34 cellular contexts compared by ENCODE assay signal in genomic region chr4:111326450-111326849, GRCh38.
"Had no signal": no experiment of that assay in that cellular context is flagged by ENCODE, and none has a peak within 500 bp of the region (broad histone marks: within the 10 kb centered on the region; RNA-seq: fewer than 3 reads in every experiment).

No MANE protein-coding gene starts in this region.

- H3K27ac ChIP-seq: ascending aorta, cardiac muscle cell, VCaP had no signal

- H3K4me1 Mint-ChIP-seq: activated B cell treated with CpG ODN at 0.5 μM for 24 hours; activated CD4-positive, alpha-beta memory T cell treated with anti-CD3 and anti-CD28 coated beads, Interleukin-2, amount 10 ng/mL, durations not matched to agents 7 days and 5 days; activated CD4-positive, alpha-beta T cell treated with anti-CD3 and anti-CD28 coated beads, Interleukin-2, amount 10 ng/mL, durations not matched to agents 7 days and 5 days; activated CD8-positive, alpha-beta memory T cell treated with anti-CD3 and anti-CD28 coated beads, Interleukin-2, amount 10 ng/mL, durations not matched to agents 7 days and 5 days; activated naive CD4-positive, alpha-beta T cell treated with anti-CD3 and anti-CD28 coated beads, Interleukin-2, amount 10 ng/mL, durations not matched to agents 7 days and 5 days; activated naive CD4-positive, alpha-beta T cell treated with anti-CD3 and anti-CD28 coated beads, Interleukin-2, amount 50 U/mL, for 24 hours; activated naive CD8-positive, alpha-beta T cell treated with anti-CD3 and anti-CD28 coated beads, Interleukin-2, amount 10 ng/mL, durations not matched to agents 7 days and 5 days; activated naive CD8-positive, alpha-beta T cell treated with anti-CD3 and anti-CD28 coated beads, Interleukin-2, amount 50 U/mL, for 24 hours; central memory CD8-positive, alpha-beta T cell; T-helper 17 cell had no signal

- H3K27me3 ChIP-seq: ascending aorta, cardiac muscle cell had no signal

- H3K36me3 ChIP-seq: ascending aorta, cardiac muscle cell had no signal

- H3K4me3 ChIP-seq: ascending aorta, cardiac muscle cell had no signal

- H3K27me3 Mint-ChIP-seq: activated B cell treated with CpG ODN at 0.5 μM for 24 hours; activated CD4-positive, alpha-beta memory T cell treated with anti-CD3 and anti-CD28 coated beads, Interleukin-2, amount 10 ng/mL, durations not matched to agents 7 days and 5 days; activated CD4-positive, alpha-beta T cell treated with anti-CD3 and anti-CD28 coated beads, Interleukin-2, amount 10 ng/mL, durations not matched to agents 7 days and 5 days; activated CD8-positive, alpha-beta memory T cell treated with anti-CD3 and anti-CD28 coated beads, Interleukin-2, amount 10 ng/mL, durations not matched to agents 7 days and 5 days; activated naive CD4-positive, alpha-beta T cell treated with anti-CD3 and anti-CD28 coated beads, Interleukin-2, amount 10 ng/mL, durations not matched to agents 7 days and 5 days; activated naive CD4-positive, alpha-beta T cell treated with anti-CD3 and anti-CD28 coated beads, Interleukin-2, amount 50 U/mL, for 24 hours; activated naive CD8-positive, alpha-beta T cell; activated naive CD8-positive, alpha-beta T cell treated with anti-CD3 and anti-CD28 coated beads, Interleukin-2, amount 10 ng/mL, durations not matched to agents 7 days and 5 days; activated naive CD8-positive, alpha-beta T cell treated with anti-CD3 and anti-CD28 coated beads, Interleukin-2, amount 50 U/mL, for 24 hours; activated T-cell treated with anti-CD3 and anti-CD28 coated beads, Interleukin-2, amount 50 U/mL, for 24 hours; brain; central memory CD8-positive, alpha-beta T cell; T-helper 17 cell had no signal

- H3K36me3 Mint-ChIP-seq: activated CD8-positive, alpha-beta memory T cell treated with anti-CD3 and anti-CD28 coated beads, Interleukin-2, amount 10 ng/mL, durations not matched to agents 7 days and 5 days; activated naive CD4-positive, alpha-beta T cell treated with anti-CD3 and anti-CD28 coated beads, Interleukin-2, amount 10 ng/mL, durations not matched to agents 7 days and 5 days; activated naive CD4-positive, alpha-beta T cell treated with anti-CD3 and anti-CD28 coated beads, Interleukin-2, amount 50 U/mL, for 24 hours; activated naive CD8-positive, alpha-beta T cell; activated naive CD8-positive, alpha-beta T cell treated with anti-CD3 and anti-CD28 coated beads, Interleukin-2, amount 10 ng/mL, durations not matched to agents 7 days and 5 days; brain had no signal

- ATAC-seq: activated CD8-positive, alpha-beta memory T cell treated with anti-CD3 and anti-CD28 coated beads, Interleukin-2, amount 10 ng/mL, durations not matched to agents 7 days and 5 days; activated CD8-positive, alpha-beta T cell treated with anti-CD3 and anti-CD28 coated beads, Interleukin-2, amount 10 ng/mL, durations not matched to agents 7 days and 5 days; activated naive CD8-positive, alpha-beta T cell treated with anti-CD3 and anti-CD28 coated beads, Interleukin-2, amount 50 U/mL, for 24 hours; T-helper 17 cell had no signal

- H3K4me3 Mint-ChIP-seq: activated B cell treated with CpG ODN at 0.5 μM for 24 hours; activated CD4-positive, alpha-beta memory T cell treated with anti-CD3 and anti-CD28 coated beads, Interleukin-2, amount 10 ng/mL, durations not matched to agents 7 days and 5 days; activated CD4-positive, alpha-beta T cell treated with anti-CD3 and anti-CD28 coated beads, Interleukin-2, amount 10 ng/mL, durations not matched to agents 7 days and 5 days; activated CD8-positive, alpha-beta memory T cell treated with anti-CD3 and anti-CD28 coated beads, Interleukin-2, amount 10 ng/mL, durations not matched to agents 7 days and 5 days; activated CD8-positive, alpha-beta T cell treated with anti-CD3 and anti-CD28 coated beads, Interleukin-2, amount 10 ng/mL, durations not matched to agents 7 days and 5 days; activated naive CD4-positive, alpha-beta T cell treated with anti-CD3 and anti-CD28 coated beads, Interleukin-2, amount 10 ng/mL, durations not matched to agents 7 days and 5 days; activated naive CD4-positive, alpha-beta T cell treated with anti-CD3 and anti-CD28 coated beads, Interleukin-2, amount 50 U/mL, for 24 hours; activated naive CD8-positive, alpha-beta T cell; activated naive CD8-positive, alpha-beta T cell treated with anti-CD3 and anti-CD28 coated beads, Interleukin-2, amount 10 ng/mL, durations not matched to agents 7 days and 5 days; activated naive CD8-positive, alpha-beta T cell treated with anti-CD3 and anti-CD28 coated beads, Interleukin-2, amount 50 U/mL, for 24 hours; activated T-cell treated with anti-CD3 and anti-CD28 coated beads, Interleukin-2, amount 50 U/mL, for 24 hours; brain; central memory CD8-positive, alpha-beta T cell; T-helper 17 cell had no signal

- H3K4me1 ChIP-seq: ascending aorta had no signal

- FAIRE-seq: bronchial epithelial cell, TTC549 had no signal

- H3K9me3 Mint-ChIP-seq: activated B cell treated with CpG ODN at 0.5 μM for 24 hours; activated CD4-positive, alpha-beta memory T cell treated with anti-CD3 and anti-CD28 coated beads, Interleukin-2, amount 10 ng/mL, durations not matched to agents 7 days and 5 days; activated naive CD4-positive, alpha-beta T cell treated with anti-CD3 and anti-CD28 coated beads, Interleukin-2, amount 10 ng/mL, durations not matched to agents 7 days and 5 days; activated naive CD4-positive, alpha-beta T cell treated with anti-CD3 and anti-CD28 coated beads, Interleukin-2, amount 50 U/mL, for 24 hours; activated naive CD8-positive, alpha-beta T cell treated with anti-CD3 and anti-CD28 coated beads, Interleukin-2, amount 10 ng/mL, durations not matched to agents 7 days and 5 days; activated naive CD8-positive, alpha-beta T cell treated with anti-CD3 and anti-CD28 coated beads, Interleukin-2, amount 50 U/mL, for 24 hours; brain had no signal

- DNase-seq: activated B cell treated with CpG ODN at 0.5 μM for 24 hours; activated CD4-positive, alpha-beta memory T cell treated with anti-CD3 and anti-CD28 coated beads, Interleukin-2, amount 10 ng/mL, durations not matched to agents 7 days and 5 days; activated CD4-positive, alpha-beta T cell treated with anti-CD3 and anti-CD28 coated beads for 48 hours; activated CD4-positive, alpha-beta T cell treated with anti-CD3 and anti-CD28 coated beads, Interleukin-2, amount 10 ng/mL, durations not matched to agents 7 days and 5 days; activated CD4-positive, alpha-beta T cell treated with anti-CD3 and anti-CD28 coated beads, Interleukin-2, amount 50 U/mL, for 48 hours; activated CD4-positive, CD25-positive, alpha-beta regulatory T cell treated with anti-CD3 and anti-CD28 coated beads, Interleukin-2, amount 50 U/mL, for 72 hours; activated CD8-positive, alpha-beta memory T cell treated with anti-CD3 and anti-CD28 coated beads for 24 hours; activated CD8-positive, alpha-beta memory T cell treated with anti-CD3 and anti-CD28 coated beads, Interleukin-2, amount 10 ng/mL, durations not matched to agents 7 days and 5 days; activated CD8-positive, alpha-beta memory T cell treated with anti-CD3 and anti-CD28 coated beads, Interleukin-2, amount 50 U/mL, for 48 hours; activated CD8-positive, alpha-beta T cell treated with anti-CD3 and anti-CD28 coated beads, Interleukin-2, amount 10 ng/mL, durations not matched to agents 7 days and 5 days; activated effector memory CD4-positive, alpha-beta T cell treated with Interleukin-2 at 50 U/mL for 16 hours; activated gamma-delta T cell; activated naive CD4-positive, alpha-beta T cell treated with anti-CD3 and anti-CD28 coated beads, Interleukin-2, amount 10 ng/mL, durations not matched to agents 7 days and 5 days; activated naive CD4-positive, alpha-beta T cell treated with Interleukin-2 at 50 U/mL for 16 hours; activated naive CD8-positive, alpha-beta T cell treated with anti-CD3 and anti-CD28 coated beads, Interleukin-2, amount 10 ng/mL, durations not matched to agents 7 days and 5 days; activated naive CD8-positive, alpha-beta T cell treated with anti-CD3 and anti-CD28 coated beads, Interleukin-2, amount 50 U/mL, for 24 hours; activated T-cell treated with anti-CD3 and anti-CD28 coated beads, Interleukin-2, amount 50 U/mL, for 24 hours; activated T-cell treated with anti-CD3 and anti-CD28 coated beads, Interleukin-2, amount 50 U/mL, for 48 hours; amygdala; anterior cingulate cortex; caudate nucleus; cerebellar nuclear complex; T-helper 17 cell; T-helper 9 cell had no signal

- H3K9me3 ChIP-seq: ascending aorta had no signal

- H3K27ac Mint-ChIP-seq: activated B cell treated with CpG ODN at 0.5 μM for 24 hours; activated CD4-positive, alpha-beta memory T cell treated with anti-CD3 and anti-CD28 coated beads, Interleukin-2, amount 10 ng/mL, durations not matched to agents 7 days and 5 days; activated CD4-positive, alpha-beta T cell treated with anti-CD3 and anti-CD28 coated beads, Interleukin-2, amount 10 ng/mL, durations not matched to agents 7 days and 5 days; activated CD8-positive, alpha-beta memory T cell treated with anti-CD3 and anti-CD28 coated beads, Interleukin-2, amount 10 ng/mL, durations not matched to agents 7 days and 5 days; activated CD8-positive, alpha-beta T cell treated with anti-CD3 and anti-CD28 coated beads, Interleukin-2, amount 10 ng/mL, durations not matched to agents 7 days and 5 days; activated naive CD4-positive, alpha-beta T cell treated with anti-CD3 and anti-CD28 coated beads, Interleukin-2, amount 10 ng/mL, durations not matched to agents 7 days and 5 days; activated naive CD4-positive, alpha-beta T cell treated with anti-CD3 and anti-CD28 coated beads, Interleukin-2, amount 50 U/mL, for 24 hours; activated naive CD8-positive, alpha-beta T cell; activated naive CD8-positive, alpha-beta T cell treated with anti-CD3 and anti-CD28 coated beads, Interleukin-2, amount 10 ng/mL, durations not matched to agents 7 days and 5 days; activated naive CD8-positive, alpha-beta T cell treated with anti-CD3 and anti-CD28 coated beads, Interleukin-2, amount 50 U/mL, for 24 hours; activated T-cell treated with anti-CD3 and anti-CD28 coated beads, Interleukin-2, amount 50 U/mL, for 24 hours; activated T-helper 2 cell treated with anti-CD3 and anti-CD28 coated beads, Interferon-gamma antibody, Interleukin-2, Interleukin-4, amounts not matched to agents 10 μg/mL and 5 μg/mL and 100 μg/mL, durations not matched to agents 14 hours and 24 hours and 36 hours; brain; T-helper 17 cell had no signal
